Comparison of ENCODE assay signal across 1 cellular context in the genomic region with DNA sequence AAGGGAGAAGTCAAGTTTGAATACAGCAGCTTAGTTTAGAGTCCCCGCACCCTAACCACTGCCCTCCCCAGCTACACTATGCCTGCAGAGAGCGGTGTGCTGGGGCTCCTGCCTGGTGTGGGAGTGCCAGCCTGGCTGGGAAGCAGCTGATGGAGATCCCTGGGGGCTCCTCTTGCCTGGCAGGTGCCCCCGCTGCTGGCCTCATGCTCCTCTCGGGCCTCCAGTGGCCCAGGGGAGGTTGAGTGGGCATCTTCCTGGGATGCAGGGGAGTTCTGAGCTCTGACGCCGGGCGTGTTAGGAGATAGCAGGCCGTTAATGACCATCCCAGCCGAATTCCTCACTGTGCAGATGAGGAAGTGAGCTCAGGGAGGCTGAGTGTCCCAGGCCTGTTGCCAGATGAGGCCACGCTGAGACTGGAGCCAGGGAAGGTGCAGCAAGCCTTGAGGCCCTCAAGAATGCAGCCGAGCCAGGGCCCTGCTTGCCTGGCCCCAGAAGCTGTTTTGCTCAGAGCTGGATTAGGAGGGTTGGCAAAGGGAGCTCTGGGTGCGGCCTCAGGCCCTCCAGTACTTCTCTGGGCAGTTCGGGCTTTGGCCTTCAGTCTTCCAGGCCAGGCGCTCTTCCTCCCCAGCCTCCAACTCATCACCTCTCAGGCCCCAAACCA.
TF ChIP-seq lines count a peak whose summit lies in the region.

No MANE protein-coding gene starts in this region.

TF ChIP-seq in H1, 55 proteins besides CTCF, POLR2A, EP300 and RAD21:
- TF ChIP-seq CEBPB (IDR thresholded peaks at IDR 0.05; ENCODE audit: low read depth, low read length) (no peak), NANOG (IDR thresholded peaks at IDR 0.05; ENCODE audit: insufficient read depth, low read depth, low read length, poor library complexity, severe bottlenecking) (no peak), CBX5 (IDR thresholded peaks at IDR 0.05; ENCODE audit: low read depth, low read length) (no peak)
